ENCODE assay signal across 1 cellular context in the genomic region with DNA sequence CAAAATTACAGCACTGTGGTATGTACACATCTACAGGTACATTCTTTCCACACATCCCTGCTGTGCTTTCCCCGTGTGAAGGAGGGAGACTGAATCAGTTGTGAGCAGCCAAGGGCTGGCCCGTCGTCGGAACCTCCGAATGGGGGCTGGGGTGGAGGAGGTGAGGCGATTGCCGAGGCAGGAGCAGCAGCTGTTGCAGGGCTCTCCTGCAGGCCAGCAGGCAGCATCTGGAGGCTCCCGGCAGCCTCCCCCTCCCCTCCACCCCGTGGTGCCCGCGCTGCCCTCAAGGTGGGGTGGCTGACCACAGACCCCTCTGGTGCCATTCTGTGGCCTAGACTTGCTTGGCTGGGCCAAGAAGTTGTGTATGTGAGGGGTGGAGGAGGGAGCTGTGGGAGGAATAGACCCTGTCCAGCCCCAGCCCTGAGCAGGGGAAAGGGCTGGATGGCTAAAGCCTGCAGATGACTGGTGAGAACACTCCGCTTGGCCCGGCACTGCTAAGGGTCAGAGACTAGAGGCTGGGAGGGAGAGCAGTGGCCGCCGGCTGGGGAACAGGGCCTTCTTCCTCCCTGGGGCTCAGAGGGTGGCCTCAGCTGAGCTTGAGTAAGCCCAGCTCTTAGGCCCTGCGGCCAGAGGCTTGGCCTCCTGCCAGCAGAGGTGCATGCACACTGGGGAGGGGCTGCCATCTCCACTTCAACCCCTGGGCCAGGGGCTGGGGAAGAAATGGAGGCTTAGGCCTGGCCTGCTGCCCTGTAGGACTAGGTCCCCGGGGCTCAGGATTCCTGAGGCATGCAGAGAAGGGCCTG.
TF ChIP-seq lines count a peak whose summit lies in the region.

No MANE protein-coding gene starts in this region.

TF ChIP-seq in GM23338, 12 proteins besides CTCF, POLR2A, EP300 and RAD21 (continued from another document):
- TF ChIP-seq, protein P1, sequence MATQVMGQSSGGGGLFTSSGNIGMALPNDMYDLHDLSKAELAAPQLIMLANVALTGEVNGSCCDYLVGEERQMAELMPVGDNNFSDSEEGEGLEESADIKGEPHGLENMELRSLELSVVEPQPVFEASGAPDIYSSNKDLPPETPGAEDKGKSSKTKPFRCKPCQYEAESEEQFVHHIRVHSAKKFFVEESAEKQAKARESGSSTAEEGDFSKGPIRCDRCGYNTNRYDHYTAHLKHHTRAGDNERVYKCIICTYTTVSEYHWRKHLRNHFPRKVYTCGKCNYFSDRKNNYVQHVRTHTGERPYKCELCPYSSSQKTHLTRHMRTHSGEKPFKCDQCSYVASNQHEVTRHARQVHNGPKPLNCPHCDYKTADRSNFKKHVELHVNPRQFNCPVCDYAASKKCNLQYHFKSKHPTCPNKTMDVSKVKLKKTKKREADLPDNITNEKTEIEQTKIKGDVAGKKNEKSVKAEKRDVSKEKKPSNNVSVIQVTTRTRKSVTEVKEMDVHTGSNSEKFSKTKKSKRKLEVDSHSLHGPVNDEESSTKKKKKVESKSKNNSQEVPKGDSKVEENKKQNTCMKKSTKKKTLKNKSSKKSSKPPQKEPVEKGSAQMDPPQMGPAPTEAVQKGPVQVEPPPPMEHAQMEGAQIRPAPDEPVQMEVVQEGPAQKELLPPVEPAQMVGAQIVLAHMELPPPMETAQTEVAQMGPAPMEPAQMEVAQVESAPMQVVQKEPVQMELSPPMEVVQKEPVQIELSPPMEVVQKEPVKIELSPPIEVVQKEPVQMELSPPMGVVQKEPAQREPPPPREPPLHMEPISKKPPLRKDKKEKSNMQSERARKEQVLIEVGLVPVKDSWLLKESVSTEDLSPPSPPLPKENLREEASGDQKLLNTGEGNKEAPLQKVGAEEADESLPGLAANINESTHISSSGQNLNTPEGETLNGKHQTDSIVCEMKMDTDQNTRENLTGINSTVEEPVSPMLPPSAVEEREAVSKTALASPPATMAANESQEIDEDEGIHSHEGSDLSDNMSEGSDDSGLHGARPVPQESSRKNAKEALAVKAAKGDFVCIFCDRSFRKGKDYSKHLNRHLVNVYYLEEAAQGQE (IDR thresholded peaks at IDR 0.05; ENCODE audit: unreplicated experiment), result no peak
- no peak for TF ChIP-seq ETS1 (IDR thresholded peaks at IDR 0.05)
- TF ChIP-seq ZNF462 (CRISPR knock-in tag; IDR thresholded peaks at IDR 0.05), result no peak
- no peak for TF ChIP-seq POLR2AphosphoS5 (IDR thresholded peaks at IDR 0.05; ENCODE audit: low read depth)
- no peak for TF ChIP-seq STAT1 (IDR thresholded peaks at IDR 0.05; ENCODE audit: unreplicated experiment)
TF ChIP-seq in GM23338: peak in this region for 0.
